In genomic region chr2:105934467-105934866, GRCh38 we compare ENCODE assay signal across 1 cellular context.
A peak's percentile ranks its signal among the peaks of the same experiment; 100 is the strongest.
TF ChIP-seq lines count a peak whose summit lies in the region.

No MANE protein-coding gene starts in this region.

TF ChIP-seq in HepG2, 621 proteins besides CTCF, POLR2A, EP300 and RAD21 (continued from another document and continues in another):
- TF ChIP-seq CSRNP2 (CRISPR knock-in tag; conservative IDR thresholded peaks at IDR 0.05; ENCODE audit: low read depth) (no peak), TARDBP (CRISPR knock-in tag; IDR thresholded peaks at IDR 0.05) (no peak), SALL1 (CRISPR knock-in tag; IDR thresholded peaks at IDR 0.05) (peak; percentile 54), MED1 (CRISPR knock-in tag; IDR thresholded peaks at IDR 0.05) (peak; percentile 21; the same call in 1 of the 2 replicates), ZXDC (CRISPR knock-in tag; IDR thresholded peaks at IDR 0.05) (no peak), KAT7 (CRISPR knock-in tag; IDR thresholded peaks at IDR 0.05; ENCODE audit: borderline replicate concordance) (no peak), TCF7L2 (IDR thresholded peaks at IDR 0.05; ENCODE audit: low read depth, low read length) (peak; percentile 68; the same call in 1 of the 2 replicates), ZNF652 (CRISPR knock-in tag; IDR thresholded peaks at IDR 0.05; ENCODE audit: borderline replicate concordance, low read depth) (peak; percentile 97), TCF12 (IDR thresholded peaks at IDR 0.05) (no peak), TCF12 (CRISPR knock-in tag; IDR thresholded peaks at IDR 0.05) (no peak), TCF7 (IDR thresholded peaks at IDR 0.05; ENCODE audit: low read depth) (peak; percentile 86), NR2F1 (CRISPR knock-in tag; IDR thresholded peaks at IDR 0.05) (0 out of 4 replicates have a peak, but pooled peaks have one; percentile 30 to 36), KLF11 (CRISPR knock-in tag; IDR thresholded peaks at IDR 0.05) (no peak), EHMT2 (IDR thresholded peaks at IDR 0.05; ENCODE audit: borderline replicate concordance, low read depth, low read length) (no peak), CHD4 (IDR thresholded peaks at IDR 0.05; ENCODE audit: borderline replicate concordance, low read length) (peak; percentile 35; the same call in 1 of the 2 replicates), MAFF (IDR thresholded peaks at IDR 0.05; ENCODE audit: low read depth, low read length) (0 out of 2 replicates have a peak, but pooled peaks have one; percentile 32), CREM (IDR thresholded peaks at IDR 0.05) (peak; percentile 39; the same call in 1 of the 2 replicates), CREM (CRISPR knock-in tag; IDR thresholded peaks at IDR 0.05) (no peak), SRSF4 (IDR thresholded peaks at IDR 0.05; ENCODE audit: low read depth, low read length, poor library complexity, severe bottlenecking) (no peak), ZFX (CRISPR knock-in tag; IDR thresholded peaks at IDR 0.05; ENCODE audit: low read depth) (0 out of 2 replicates have a peak, but pooled peaks have one; percentile 8), ZNF558 (CRISPR knock-in tag; IDR thresholded peaks at IDR 0.05; ENCODE audit: borderline replicate concordance) (no peak), AKAP8 (CRISPR knock-in tag; IDR thresholded peaks at IDR 0.05) (no peak), ZNF142 (CRISPR knock-in tag; IDR thresholded peaks at IDR 0.05) (no peak), ZBTB46 (CRISPR knock-in tag; IDR thresholded peaks at IDR 0.05; ENCODE audit: borderline replicate concordance) (no peak), FLYWCH1 (CRISPR knock-in tag; IDR thresholded peaks at IDR 0.05) (no peak), TAF1 (CRISPR knock-in tag; IDR thresholded peaks at IDR 0.05) (no peak), MXD1 (CRISPR knock-in tag; IDR thresholded peaks at IDR 0.05) (no peak), SIX4 (CRISPR knock-in tag; IDR thresholded peaks at IDR 0.05) (peak; percentile 29; the same call in 1 of the 2 replicates), STAT6 (CRISPR knock-in tag; IDR thresholded peaks at IDR 0.05; ENCODE audit: borderline replicate concordance) (no peak), ZNF746 (CRISPR knock-in tag; IDR thresholded peaks at IDR 0.05) (no peak; the same call in 1 of the 2 replicates), ZNF441 (CRISPR knock-in tag; IDR thresholded peaks at IDR 0.05; ENCODE audit: borderline replicate concordance) (no peak), ZNF468 (CRISPR knock-in tag; IDR thresholded peaks at IDR 0.05) (no peak), GATA4 (IDR thresholded peaks at IDR 0.05; ENCODE audit: borderline replicate concordance, low read depth) (no peak), KDM5B (CRISPR knock-in tag; IDR thresholded peaks at IDR 0.05; ENCODE audit: borderline replicate concordance) (no peak), FOSL2 (CRISPR knock-in tag; IDR thresholded peaks at IDR 0.05) (peak; percentile 46; the same call in 1 of the 2 replicates), PAXIP1 (CRISPR knock-in tag; conservative IDR thresholded peaks at IDR 0.05) (peak; percentile 56), SETDB1 (CRISPR knock-in tag; IDR thresholded peaks at IDR 0.05; ENCODE audit: borderline replicate concordance) (no peak), ZNF280D (CRISPR knock-in tag; IDR thresholded peaks at IDR 0.05) (no peak)
